Comparison of ENCODE assay signal across 14 cellular contexts in genomic region chr1:68132426-68133130, GRCh38.
DNase-seq lines count a peak whose midpoint lies in the region; TF ChIP-seq lines count a peak whose summit lies in the region.
"Had no signal": no experiment of that assay in that cellular context is flagged by ENCODE, and none has a peak within 500 bp of the region (broad histone marks: within the 10 kb centered on the region; RNA-seq: fewer than 3 reads in every experiment).

No MANE protein-coding gene starts in this region.

- TF ChIP-seq POLR2A in tibial nerve (IDR thresholded peaks at IDR 0.05) = no peak

- H3K4me3 ChIP-seq in mammary epithelial cell (replicated peaks in 1 of 3; ENCODE audit: insufficient read depth in 1 of 3, low read depth in 2 of 3, low read length in 3 of 3) (no peak overlapping the region), fibroblast of mammary gland (ENCODE audit: control insufficient read depth, low read depth, low read length) (no peak overlapping the region), tibial nerve (no peak overlapping the region), neural progenitor cell (no peak overlapping the region)
- H3K4me3 ChIP-seq: GM23338 had no signal

- H3K79me2 ChIP-seq in mammary epithelial cell (ENCODE audit: insufficient read depth, low read length) (no peaks in the 10 kb centered on the region), neural progenitor cell (ENCODE audit: low read depth) (no peaks in the 10 kb centered on the region)

- H3K27me3 ChIP-seq in mammary epithelial cell (ENCODE audit: insufficient read depth, low read length) = no peaks in the 10 kb centered on the region
- no peaks in the 10 kb centered on the region for H3K27me3 ChIP-seq in tibial nerve
- H3K27me3 ChIP-seq in neural progenitor cell = no peaks in the 10 kb centered on the region

- H3K4me1 Mint-ChIP-seq in MCF 10A (ENCODE audit: insufficient read depth, unreplicated experiment) (peaks cover 11% of the 10 kb centered on the region), osteocyte (ENCODE audit: unreplicated experiment) (peaks cover 10% of the 10 kb centered on the region), neural progenitor cell (peaks cover 7% of the 10 kb centered on the region)
- H3K4me1 Mint-ChIP-seq: CD4-positive, CD25-positive, alpha-beta regulatory T cell had no signal

- peak; percentile 21 for DNase-seq in MCF 10A (ENCODE audit: unreplicated experiment)
- no peak for DNase-seq in mammary epithelial cell
- DNase-seq in fibroblast of mammary gland (ENCODE audit: low read depth) = peak; percentile 47
- peak; percentile 30 for DNase-seq in osteocyte (ENCODE audit: extremely low spot score, unreplicated experiment)
- no peak for DNase-seq in tibial nerve (ENCODE audit: low spot score in 2 of 2)
- no peak for DNase-seq in T-helper 9 cell
- no peak for DNase-seq in neural progenitor cell (ENCODE audit: low spot score)
- DNase-seq in globus pallidus (ENCODE audit: low spot score) = no peak
- DNase-seq: Calu3; CD4-positive, CD25-positive, alpha-beta regulatory T cell; DMS 273 treated with DMSO at 0.1 percent for 48 hours; H7 had no signal

- H3K27ac ChIP-seq in mammary epithelial cell (ENCODE audit: insufficient read depth, low read depth, low read length) (no peak overlapping the region), tibial nerve (no peak overlapping the region), neural progenitor cell (no peak overlapping the region)
- H3K27ac ChIP-seq: 22Rv1 had no signal

- no peaks in the 10 kb centered on the region for H3F3A ChIP-seq in neural progenitor cell (ENCODE audit: low read depth)

- POLR2A ChIA-PET in MCF 10A (lab: Yijun Ruan, JAX) = interaction anchor here (0.6 to 0.8 kb wide), 2 partner anchors 100 to 109 kb away, joined by 3 to 4 read pairs; partner anchors contain the start of gene WLS

- CTCF ChIA-PET in MCF 10A (lab: Yijun Ruan, JAX) = interaction anchor here (0.6 to 2.1 kb wide), 8 partner anchors 13 to 214 kb away, joined by 3 to 16 read pairs (median 3); no protein-coding TSS in a partner anchor
- CTCF ChIA-PET in mammary epithelial cell (lab: Charles Lee; ENCODE audit: low non-redundant PET) = no interaction called here

- H3K9me3 Mint-ChIP-seq in MCF 10A (ENCODE audit: unreplicated experiment) = no peaks in the 10 kb centered on the region
- H3K9me3 Mint-ChIP-seq in osteocyte (ENCODE audit: unreplicated experiment) = no peaks in the 10 kb centered on the region
- no peaks in the 10 kb centered on the region for H3K9me3 Mint-ChIP-seq in neural progenitor cell
- H3K9me3 Mint-ChIP-seq: CD4-positive, CD25-positive, alpha-beta regulatory T cell; GM23338 had no signal

- dilution Hi-C loops in mammary epithelial cell (cut with HindIII; ENCODE audit: low sequenced_read_pairs) = no loop called here

- WGBS in mammary epithelial cell (ENCODE audit: low coverage, missing lambda C conversion rate) = 87% methylated on average over 8 of the region's 8 CpGs
- WGBS in tibial nerve, 2 donors = 82 to 85% methylated on average over 8 of the region's 8 CpGs

- in situ Hi-C loops in mammary epithelial cell (cut with MboI; ENCODE audit: low sequenced_read_pairs in 2 of 2) = no loop called here

- no peaks in the 10 kb centered on the region for H3K9me3 ChIP-seq in mammary epithelial cell (replicated peaks; ENCODE audit: insufficient read depth, low read length)
- no peaks in the 10 kb centered on the region for H3K9me3 ChIP-seq in tibial nerve
- H3K9me3 ChIP-seq in neural progenitor cell (ENCODE audit: low read depth) = no peaks in the 10 kb centered on the region

- peaks cover 12% of the 10 kb centered on the region for H3K4me1 ChIP-seq in mammary epithelial cell (ENCODE audit: insufficient read depth, low read length)
- H3K4me1 ChIP-seq in tibial nerve = peaks cover 0 to 5% (median 0%) of the 10 kb centered on the region in 4 donors
- H3K4me1 ChIP-seq in neural progenitor cell = no peaks in the 10 kb centered on the region

- no peak overlapping the region for H2AFZ ChIP-seq in mammary epithelial cell (ENCODE audit: low read depth, low read length)
- no peak overlapping the region for H2AFZ ChIP-seq in neural progenitor cell (replicated peaks)
- H2AFZ ChIP-seq: GM23338 had no signal

- intact Hi-C loops in MCF 10A (cut with micrococcal nuclease) = no loop called here
- intact Hi-C loops in mammary epithelial cell (cut with micrococcal nuclease) = no loop called here

- H3K27ac Mint-ChIP-seq in MCF 10A (ENCODE audit: low read depth, unreplicated experiment) = no peak overlapping the region
- H3K27ac Mint-ChIP-seq in osteocyte (ENCODE audit: unreplicated experiment) = no peak overlapping the region
- no peak overlapping the region for H3K27ac Mint-ChIP-seq in neural progenitor cell
- H3K27ac Mint-ChIP-seq: CD4-positive, CD25-positive, alpha-beta regulatory T cell; GM23338 had no signal

- H3K4me3 Mint-ChIP-seq in MCF 10A (ENCODE audit: unreplicated experiment) (no peak overlapping the region), osteocyte (ENCODE audit: unreplicated experiment) (no peak overlapping the region), neural progenitor cell (no peak overlapping the region)
- H3K4me3 Mint-ChIP-seq: CD4-positive, CD25-positive, alpha-beta regulatory T cell; GM23338 had no signal

- TF ChIP-seq CTCF in MCF 10A (IDR thresholded peaks at IDR 0.05; ENCODE audit: unreplicated experiment) (no peak), mammary epithelial cell (conservative IDR thresholded peaks at IDR 0.05 in 1 of 2, IDR thresholded peaks at IDR 0.05 in 1 of 2; ENCODE audit: extremely low read depth in 1 of 2, insufficient read depth in 1 of 2, low read depth in 1 of 2, low read length in 2 of 2) (no peak), fibroblast of mammary gland (conservative IDR thresholded peaks at IDR 0.05; ENCODE audit: control insufficient read depth, insufficient read depth, low read depth, low read length) (no peak), osteocyte (IDR thresholded peaks at IDR 0.05) (no peak), tibial nerve (IDR thresholded peaks at IDR 0.05) (no peak), neural progenitor cell (IDR thresholded peaks at IDR 0.05) (no peak)

- H4K20me1 ChIP-seq in mammary epithelial cell (ENCODE audit: insufficient read depth, low read length) (no peaks in the 10 kb centered on the region), neural progenitor cell (ENCODE audit: low read depth) (no peaks in the 10 kb centered on the region)

- peaks cover 13% of the 10 kb centered on the region for H3K36me3 Mint-ChIP-seq in MCF 10A (ENCODE audit: insufficient read depth, unreplicated experiment)
- H3K36me3 Mint-ChIP-seq in osteocyte (ENCODE audit: unreplicated experiment) = peaks cover 64% of the 10 kb centered on the region
- peaks cover 71% of the 10 kb centered on the region for H3K36me3 Mint-ChIP-seq in neural progenitor cell
- H3K36me3 Mint-ChIP-seq: CD4-positive, CD25-positive, alpha-beta regulatory T cell had no signal

- no peak overlapping the region for H3K4me2 ChIP-seq in mammary epithelial cell (ENCODE audit: insufficient read depth, low read depth, low read length)
- H3K4me2 ChIP-seq in neural progenitor cell = no peak overlapping the region
- H3K4me2 ChIP-seq: GM23338 had no signal

- no peak overlapping the region for H3K9ac ChIP-seq in mammary epithelial cell (ENCODE audit: insufficient read depth, low read length)
- H3K9ac ChIP-seq in neural progenitor cell = no peak overlapping the region

- H3K36me3 ChIP-seq in mammary epithelial cell (ENCODE audit: insufficient read depth, low read length) (peaks cover 9% of the 10 kb centered on the region), tibial nerve (peaks cover 0 to 71% (median 0%) of the 10 kb centered on the region in 3 donors), neural progenitor cell (no peaks in the 10 kb centered on the region)

- BruUV-seq in MCF 10A (replicated peaks; lab: Mats Ljungman, UMichigan) (no TSS peak), mammary epithelial cell (replicated peaks; lab: Mats Ljungman, UMichigan) (no TSS peak)

- no peak for TF ChIP-seq EP300 in tibial nerve (IDR thresholded peaks at IDR 0.05)

- H3K27me3 Mint-ChIP-seq in MCF 10A (ENCODE audit: insufficient read depth, unreplicated experiment) (no peaks in the 10 kb centered on the region), osteocyte (ENCODE audit: unreplicated experiment) (no peaks in the 10 kb centered on the region), neural progenitor cell (ENCODE audit: insufficient read depth, low read depth) (no peaks in the 10 kb centered on the region)

Comparison
In these comparisons a context has a peak if more than half of its experiments do, and no peak if none do; other contexts are left out.
1. DNase-seq: peak in MCF 10A (single experiment), fibroblast of mammary gland (single experiment) and osteocyte (single experiment); none in mammary epithelial cell (single experiment), tibial nerve (0 of 2), T-helper 9 cell (single experiment), neural progenitor cell (single experiment) and globus pallidus (single experiment).